In genomic region chr15:100766225-100767001, GRCh38 we compare ENCODE assay signal across 1 cellular context.
TF ChIP-seq lines count a peak whose summit lies in the region.

No MANE protein-coding gene starts in this region.

TF ChIP-seq in K562, 482 proteins besides CTCF, POLR2A, EP300 and RAD21:
- TF ChIP-seq ATF2 (CRISPR knock-in tag; IDR thresholded peaks at IDR 0.05), result no peak
- TF ChIP-seq NFIC (IDR thresholded peaks at IDR 0.05), result peak; percentile 75
